ENCODE assay signal across 8 cellular contexts in the genomic region with DNA sequence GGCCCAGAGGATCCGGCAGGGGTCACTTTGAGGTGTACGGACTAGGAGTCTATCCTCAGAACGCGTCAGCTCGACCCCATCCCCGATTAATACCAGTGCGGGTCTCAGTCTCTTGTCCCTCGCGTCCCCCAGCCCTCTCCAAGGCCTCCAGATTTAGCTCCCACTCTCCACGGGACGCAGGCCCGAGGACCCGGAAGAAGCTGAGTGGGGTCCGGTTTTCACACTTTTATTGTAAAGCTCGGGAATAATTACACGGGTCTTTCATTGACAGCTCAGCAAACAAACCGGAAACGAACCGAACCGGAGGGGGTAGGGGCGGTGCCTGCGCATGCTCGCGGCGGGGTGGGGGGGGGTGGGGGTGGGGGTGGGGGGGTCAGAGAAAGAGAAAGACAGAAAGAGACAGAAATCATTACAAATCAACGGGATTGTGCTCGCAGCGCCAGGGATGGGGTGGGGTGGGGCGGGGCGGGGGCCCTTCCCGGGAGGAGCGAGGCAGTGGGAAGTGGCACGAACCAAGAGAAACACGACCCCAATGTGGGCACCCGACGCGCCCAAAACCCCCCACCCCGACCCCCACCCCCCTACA. TPM values are rescaled to one million over a fixed set of nuclear protein-coding genes. Genes with fewer than 3 reads are reported as not detected.
A peak's percentile ranks its signal among the peaks of the same experiment; 100 is the strongest.
DNase-seq lines count a peak whose midpoint lies in the region; ATAC-seq, FAIRE-seq and TF ChIP-seq lines count a peak whose summit lies in the region.

No MANE protein-coding gene starts in this region.

- no peak for TF ChIP-seq CTCF in bronchial epithelial cell (IDR thresholded peaks at IDR 0.05; ENCODE audit: insufficient read depth, low read length, severe bottlenecking)

- in situ Hi-C loops in SK-MEL-5 (cut with HindIII; ENCODE audit: low pct_unique_long_range_greater_than_20kb, low sequenced_read_pairs): no loop called here

- ATAC-seq in HG03175 (IDR thresholded peaks at IDR 0.05; ENCODE audit: unreplicated experiment): peak; percentile 1

- no peaks in the 10 kb centered on the region for H3K27me3 ChIP-seq in bronchial epithelial cell (ENCODE audit: control insufficient read depth, insufficient read depth, low read length)

- no peaks in the 10 kb centered on the region for H3K36me3 ChIP-seq in bronchial epithelial cell (ENCODE audit: control insufficient read depth, insufficient read depth, low read length)

- H3K4me3 ChIP-seq in bronchial epithelial cell (ENCODE audit: low read depth, low read length): peak overlapping the region; percentile 67

- DNase-seq in NCI-H2171 treated with DMSO at 0.1 percent for 48 hours (lab: John Stamatoyannopoulos, UW) (peak; percentile 30), NCI-H2171 (lab: John Stamatoyannopoulos, UW) (no peak), SK-MEL-5 (ENCODE audit: low read depth, low spot score) (peak; percentile 33), bronchial epithelial cell (ENCODE audit: low read depth) (no peak), iris pigment epithelial cell (ENCODE audit: low read depth) (peak; percentile 44), NOMO-1 treated with dmso at 0.1 percent for 144 hours (lab: John Stamatoyannopoulos, UW; ENCODE audit: unreplicated experiment) (no peak)
- peak; percentile 35 to 51 for DNase-seq in stimulated activated CD4-positive, alpha-beta T cell treated with anti-CD3 and anti-CD28 coated beads, Interleukin-2, amount 100 ng/mL, for 24 hours

- no peak for FAIRE-seq in bronchial epithelial cell (lab: Jason Lieb, UNC)

RNA-seq across cellular contexts. Expression of a gene that starts 27.9 kb away (rescaled TPM):
- total RNA-seq in SK-MEL-5 (2014; rRNA removed; shearing (Covaris generic)): 1.3 and 2.7 TPM in 2 replicates
- 1.4 and 1.6 TPM in 2 replicates for polyA plus RNA-seq in SK-MEL-5 (2015; cell fraction: cytosol; rRNA removed)
- polyA plus RNA-seq in SK-MEL-5 (2015; cell fraction: nucleus; rRNA removed): 1.2 and 1.4 TPM in 2 replicates
- 85.3 and 140 TPM in 2 replicates for total RNA-seq in bronchial epithelial cell

Comparison
In these comparisons a context has a peak if more than half of its experiments do, and no peak if none do; other contexts are left out.
1. DNase-seq: peak in NCI-H2171 treated with DMSO at 0.1 percent for 48 hours (single experiment), SK-MEL-5 (single experiment), iris pigment epithelial cell (single experiment) and stimulated activated CD4-positive, alpha-beta T cell treated with anti-CD3 and anti-CD28 coated beads, Interleukin-2, amount 100 ng/mL, for 24 hours (2 of 2); none in NCI-H2171 (single experiment), bronchial epithelial cell (single experiment) and NOMO-1 treated with dmso at 0.1 percent for 144 hours (single experiment).
2. RNA of a gene that starts 27.9 kb away (total RNA-seq): 85.3 to 140 TPM in bronchial epithelial cell; 1.3 to 2.7 TPM in SK-MEL-5; every median in the first group is over 10 times any median in the second.